In genomic region chr3:190424108-190424477, GRCh38 we compare ENCODE assay signal across 17 cellular contexts. TPM values are rescaled to one million over a fixed set of nuclear protein-coding genes. Genes with fewer than 3 reads are reported as not detected.
DNase-seq lines count a peak whose midpoint lies in the region; ATAC-seq, FAIRE-seq and TF ChIP-seq lines count a peak whose summit lies in the region.
"Had no signal": no experiment of that assay in that cellular context is flagged by ENCODE, and none has a peak within 500 bp of the region (broad histone marks: within the 10 kb centered on the region; RNA-seq: fewer than 3 reads in every experiment).

No MANE protein-coding gene starts in this region.

- H3K27me3 Mint-ChIP-seq in IgD-negative memory B cell (peaks cover 3% of the 10 kb centered on the region), progenitor cell of endocrine pancreas (no peaks in the 10 kb centered on the region), Caco-2 (ENCODE audit: insufficient read depth, unreplicated experiment) (peaks cover 2% of the 10 kb centered on the region)
- H3K27me3 Mint-ChIP-seq: activated CD4-positive, alpha-beta memory T cell treated with anti-CD3 and anti-CD28 coated beads for 36 hours; naive B cell had no signal

- H3K4me3 Mint-ChIP-seq in IgD-negative memory B cell, result no peak overlapping the region
- H3K4me3 Mint-ChIP-seq in progenitor cell of endocrine pancreas (ENCODE audit: low read depth), result no peak overlapping the region
- no peak overlapping the region for H3K4me3 Mint-ChIP-seq in Caco-2 (ENCODE audit: unreplicated experiment)
- H3K4me3 Mint-ChIP-seq: naive B cell had no signal

- H3K9me3 Mint-ChIP-seq in IgD-negative memory B cell (no peaks in the 10 kb centered on the region), progenitor cell of endocrine pancreas (ENCODE audit: low read depth) (no peaks in the 10 kb centered on the region), Caco-2 (ENCODE audit: unreplicated experiment) (no peaks in the 10 kb centered on the region)
- H3K9me3 Mint-ChIP-seq: activated CD4-positive, alpha-beta memory T cell treated with anti-CD3 and anti-CD28 coated beads for 36 hours; dendritic cell treated with granulocyte-macrophage colony-stimulating factor and Interleukin-4, amounts not matched to agents 40 ng/mL and 50 ng/mL, for 4 days; naive B cell had no signal

- H3K36me3 Mint-ChIP-seq in IgD-negative memory B cell, result no peaks in the 10 kb centered on the region
- no peaks in the 10 kb centered on the region for H3K36me3 Mint-ChIP-seq in progenitor cell of endocrine pancreas (ENCODE audit: insufficient read depth)
- peaks cover 7% of the 10 kb centered on the region for H3K36me3 Mint-ChIP-seq in Caco-2 (ENCODE audit: insufficient read depth, unreplicated experiment)
- H3K36me3 Mint-ChIP-seq: activated CD4-positive, alpha-beta memory T cell treated with anti-CD3 and anti-CD28 coated beads for 36 hours; naive B cell had no signal

- H3K27me3 ChIP-seq in keratinocyte (ENCODE audit: control insufficient read depth, extremely low read depth, insufficient read depth, low read length) (no peaks in the 10 kb centered on the region), Caco-2 (replicated peaks; ENCODE audit: control insufficient read depth, insufficient read depth, low read length) (no peaks in the 10 kb centered on the region)
- H3K27me3 ChIP-seq: BE2C had no signal

- no peaks in the 10 kb centered on the region for H3K4me1 ChIP-seq in keratinocyte (ENCODE audit: control insufficient read depth, extremely low read depth, insufficient read depth, low read length)
- H3K4me1 ChIP-seq in Caco-2, result no peaks in the 10 kb centered on the region
- H3K4me1 ChIP-seq: BE2C, HAP-1 had no signal

- no peaks in the 10 kb centered on the region for H3K9me1 ChIP-seq in keratinocyte (ENCODE audit: control insufficient read depth, extremely low read depth, insufficient read depth, low read length)

- POLR2A ChIA-PET in Caco-2 (lab: Charles Lee), result no interaction called here

- ATAC-seq in GM18867 (IDR thresholded peaks at IDR 0.05; ENCODE audit: unreplicated experiment), result peak; percentile 20
- peak; percentile 9 for ATAC-seq in GM21723 (IDR thresholded peaks at IDR 0.05; ENCODE audit: unreplicated experiment)
- no peak for ATAC-seq in GM21390 (IDR thresholded peaks at IDR 0.05; ENCODE audit: unreplicated experiment)

- no peak overlapping the region for H3K4me3 ChIP-seq in keratinocyte (ENCODE audit: control insufficient read depth in 2 of 3, extremely low read depth in 1 of 3, insufficient read depth in 2 of 3, low read depth in 1 of 3, low read length in 3 of 3)
- H3K4me3 ChIP-seq in Caco-2 (ENCODE audit: low read depth, low read length), result no peak overlapping the region
- H3K4me3 ChIP-seq: HAP-1 had no signal

- no peak overlapping the region for H3K4me2 ChIP-seq in keratinocyte (ENCODE audit: control insufficient read depth, extremely low read depth, insufficient read depth, low read depth, low read length)

- no peak for FAIRE-seq in keratinocyte (lab: Jason Lieb, UNC)

- intact Hi-C loops in Caco-2 (cut with micrococcal nuclease; ENCODE audit: unreplicated experiment), result loop anchor here (1.0 to 5.0 kb wide), 5 partner anchors 40 to 463 kb away; partner anchors contain the start of gene CLDN1

- H3K79me2 ChIP-seq in keratinocyte (ENCODE audit: control insufficient read depth, insufficient read depth, low read length), result no peaks in the 10 kb centered on the region

- peak overlapping the region; percentile 45 for H2AFZ ChIP-seq in keratinocyte (ENCODE audit: control insufficient read depth, low read length)

- H3K4me1 Mint-ChIP-seq in IgD-negative memory B cell (peaks cover 4 to 9% (median 7%) of the 10 kb centered on the region in 3 donors), progenitor cell of endocrine pancreas (ENCODE audit: low read depth) (no peaks in the 10 kb centered on the region), Caco-2 (ENCODE audit: low read depth, unreplicated experiment) (no peaks in the 10 kb centered on the region)

- TF ChIP-seq CTCF in keratinocyte (optimal IDR thresholded peaks at IDR 0.05 in 1 of 3, IDR thresholded peaks at IDR 0.05 in 1 of 3, conservative IDR thresholded peaks at IDR 0.05 in 1 of 3; ENCODE audit: extremely low read depth in 1 of 3, insufficient read depth in 2 of 3, low read length in 3 of 3), result no peak
- TF ChIP-seq CTCF in progenitor cell of endocrine pancreas (IDR thresholded peaks at IDR 0.05; ENCODE audit: unreplicated experiment), result no peak
- TF ChIP-seq CTCF in Caco-2 (IDR thresholded peaks at IDR 0.05; ENCODE audit: insufficient read depth in 1 of 2, low read depth in 1 of 2, low read length in 1 of 2, severe bottlenecking in 1 of 2, unreplicated experiment in 1 of 2), result no peak

- no TSS peak for BruUV-seq in Caco-2 (replicated peaks; lab: Mats Ljungman, UMichigan)

- no peak overlapping the region for H3K9ac ChIP-seq in keratinocyte (ENCODE audit: control insufficient read depth, extremely low read depth, insufficient read depth, low read length)

- DNase-seq in keratinocyte (ENCODE audit: low read depth, low spot score), result no peak
- no peak for DNase-seq in progenitor cell of endocrine pancreas (ENCODE audit: low spot score, unreplicated experiment)
- DNase-seq in T-helper 9 cell, result no peak
- no peak for DNase-seq in Caco-2

- H4K20me1 ChIP-seq in keratinocyte (ENCODE audit: control insufficient read depth, extremely low read depth, insufficient read depth, low read length), result no peaks in the 10 kb centered on the region

- H3K27ac ChIP-seq in keratinocyte (ENCODE audit: control insufficient read depth, insufficient read depth, low read length), result peak overlapping the region; percentile 13

- no peaks in the 10 kb centered on the region for H3K36me3 ChIP-seq in keratinocyte (ENCODE audit: control insufficient read depth in 2 of 2, extremely low read depth in 1 of 2, insufficient read depth in 2 of 2, low read length in 2 of 2)
- no peaks in the 10 kb centered on the region for H3K36me3 ChIP-seq in Caco-2 (ENCODE audit: control insufficient read depth, insufficient read depth, low read length)
- H3K36me3 ChIP-seq: BE2C, HAP-1 had no signal

- CTCF ChIA-PET in Caco-2 (lab: Charles Lee), result interaction anchor here (0.6 to 1.5 kb wide), 9 partner anchors 10 to 471 kb away, joined by 3 to 12 read pairs (median 4); partner anchors contain the start of genes CLDN1 and IL1RAP

- H3K9me3 ChIP-seq in keratinocyte (ENCODE audit: control insufficient read depth, low read depth, low read length), result no peaks in the 10 kb centered on the region
- H3K9me3 ChIP-seq in Caco-2, result no peaks in the 10 kb centered on the region
- H3K9me3 ChIP-seq: BE2C, HAP-1 had no signal

- H3K27ac Mint-ChIP-seq in IgD-negative memory B cell, result peak overlapping the region in 2 of 3 donors; percentile 51 to 95
- H3K27ac Mint-ChIP-seq in progenitor cell of endocrine pancreas, result no peak overlapping the region
- no peak overlapping the region for H3K27ac Mint-ChIP-seq in Caco-2 (ENCODE audit: unreplicated experiment)
- H3K27ac Mint-ChIP-seq: activated CD4-positive, alpha-beta memory T cell treated with anti-CD3 and anti-CD28 coated beads for 36 hours; dendritic cell treated with granulocyte-macrophage colony-stimulating factor and Interleukin-4, amounts not matched to agents 40 ng/mL and 50 ng/mL, for 4 days had no signal

- dilution Hi-C loops in keratinocyte (cut with MboI; ENCODE audit: extremely low pct_ligation_motif_present, low sequenced_read_pairs), result no loop called here

RNA-seq across cellular contexts. Expression of gene TMEM207, which starts 25.6 kb away (rescaled TPM):
- not detected for polyA plus RNA-seq in IgD-negative memory B cell
- not detected in 3 replicates for polyA plus RNA-seq in keratinocyte
- polyA plus RNA-seq in keratinocyte (2011; ENCODE audit: low read depth), result not detected
- not detected in 2 replicates for polyA plus RNA-seq in keratinocyte (2011; cell fraction: cytosol; rRNA removed)
- polyA plus RNA-seq in keratinocyte (2011; cell fraction: nucleus; rRNA removed), result not detected in 2 replicates
- not detected in 2 replicates for polyA plus RNA-seq in keratinocyte (2012; ENCODE audit: low replicate concordance)
- not detected in 3 replicates for polyA minus RNA-seq in keratinocyte
- polyA minus RNA-seq in keratinocyte (2011; cell fraction: cytosol; rRNA and poly(A)+ RNA removed), result not detected
- not detected in 2 replicates for polyA minus RNA-seq in keratinocyte (2011; cell fraction: nucleus; rRNA and poly(A)+ RNA removed)
- 0.27 TPM in 1 of 2 replicates, not detected in the other for total RNA-seq in progenitor cell of endocrine pancreas
- 0.65 TPM in 1 of 2 replicates, not detected in the other for total RNA-seq in Caco-2 (2022)
- total RNA-seq: activated CD4-positive, alpha-beta memory T cell treated with anti-CD3 and anti-CD28 coated beads for 36 hours; HT1080; liver; renal cortical epithelial cell had no signal
- polyA plus RNA-seq: liver, thymus had no signal

RNA-seq across cellular contexts. Expression of gene CLDN16, which starts 36.1 kb away (rescaled TPM):
- polyA plus RNA-seq in IgD-negative memory B cell (not detected), keratinocyte (0.52 to 2.6 TPM (median 0.88 TPM) in 3 replicates)
- 4.1 TPM for polyA plus RNA-seq in keratinocyte (2011; ENCODE audit: low read depth)
- 1.7 and 2.1 TPM in 2 replicates for polyA plus RNA-seq in keratinocyte (2011; cell fraction: cytosol; rRNA removed)
- 1.8 and 2.2 TPM in 2 replicates for polyA plus RNA-seq in keratinocyte (2011; cell fraction: nucleus; rRNA removed)
- polyA plus RNA-seq in keratinocyte (2012; ENCODE audit: low replicate concordance), result 0.40 and 6.2 TPM in 2 replicates
- polyA minus RNA-seq in keratinocyte, result 1.2 to 6.1 TPM (median 3.2 TPM) in 3 replicates
- polyA minus RNA-seq in keratinocyte (2011; cell fraction: cytosol; rRNA and poly(A)+ RNA removed), result not detected
- polyA minus RNA-seq in keratinocyte (2011; cell fraction: nucleus; rRNA and poly(A)+ RNA removed), result 2.9 and 3.3 TPM in 2 replicates
- total RNA-seq in progenitor cell of endocrine pancreas (0.31 TPM in 2 replicates), Caco-2 (2022) (0.27 and 0.30 TPM in 2 replicates)
- total RNA-seq: activated CD4-positive, alpha-beta memory T cell treated with anti-CD3 and anti-CD28 coated beads for 36 hours; HT1080 had no signal

Comparison
In these comparisons a context has a peak if more than half of its experiments do, and no peak if none do; other contexts are left out.
1. H3K27ac Mint-ChIP-seq: peak in IgD-negative memory B cell (2 of 3); none in progenitor cell of endocrine pancreas (single experiment) and Caco-2 (single experiment).